Comparison of ENCODE assay signal across 21 cellular contexts in genomic region chr17:19258371-19258770, GRCh38.
"Had no signal": no experiment of that assay in that cellular context is flagged by ENCODE, and none has a peak within 500 bp of the region (broad histone marks: within the 10 kb centered on the region; RNA-seq: fewer than 3 reads in every experiment).

No MANE protein-coding gene starts in this region.

- H3K9me3 ChIP-seq: gastroesophageal sphincter, lower lobe of right lung, mucosa of descending colon, right lobe of liver, thoracic aorta had no signal

- H3K9me3 Mint-ChIP-seq: activated CD4-positive, alpha-beta memory T cell treated with anti-CD3 and anti-CD28 coated beads for 36 hours; activated CD4-positive, alpha-beta T cell treated with anti-CD3 and anti-CD28 coated beads, Interleukin-2, amount 10 ng/mL, durations not matched to agents 24 days and 14 days; activated naive CD4-positive, alpha-beta T cell treated with anti-CD3 and anti-CD28 coated beads, Interleukin-2, amount 10 ng/mL, durations not matched to agents 7 days and 5 days; activated naive CD8-positive, alpha-beta T cell treated with anti-CD3 and anti-CD28 coated beads, Interleukin-2, amount 10 ng/mL, durations not matched to agents 7 days and 5 days; activated T-cell treated with anti-CD3 and anti-CD28 coated beads, Interleukin-2, amount 50 U/mL, for 24 hours; natural killer cell treated with Interleukin-12 subunit alpha and Interleukin-12 subunit beta and Interleukin-15 and Interleukin-18, amount 100 ng/mL, for 72 hours had no signal

- H3K4me1 Mint-ChIP-seq: activated naive CD4-positive, alpha-beta T cell treated with anti-CD3 and anti-CD28 coated beads, Interleukin-2, amount 10 ng/mL, durations not matched to agents 7 days and 5 days; activated naive CD8-positive, alpha-beta T cell treated with anti-CD3 and anti-CD28 coated beads, Interleukin-2, amount 10 ng/mL, durations not matched to agents 7 days and 5 days had no signal

- ATAC-seq: gastroesophageal sphincter; left lobe of liver; lower lobe of right lung; mucosa of descending colon; natural killer cell treated with Interleukin-12 subunit alpha and Interleukin-12 subunit beta and Interleukin-15 and Interleukin-18, amount 100 ng/mL, for 72 hours; right lobe of liver; T-helper 17 cell had no signal

- H3K27ac Mint-ChIP-seq: activated CD4-positive, alpha-beta memory T cell treated with anti-CD3 and anti-CD28 coated beads for 36 hours; activated CD4-positive, alpha-beta T cell treated with anti-CD3 and anti-CD28 coated beads, Interleukin-2, amount 10 ng/mL, durations not matched to agents 24 days and 14 days; activated naive CD4-positive, alpha-beta T cell treated with anti-CD3 and anti-CD28 coated beads, Interleukin-2, amount 10 ng/mL, durations not matched to agents 7 days and 5 days; activated naive CD8-positive, alpha-beta T cell treated with anti-CD3 and anti-CD28 coated beads, Interleukin-2, amount 10 ng/mL, durations not matched to agents 7 days and 5 days; activated T-cell treated with anti-CD3 and anti-CD28 coated beads, Interleukin-2, amount 50 U/mL, for 24 hours; natural killer cell treated with Interleukin-12 subunit alpha and Interleukin-12 subunit beta and Interleukin-15 and Interleukin-18, amount 100 ng/mL, for 72 hours; T-helper 17 cell had no signal

- H3K36me3 Mint-ChIP-seq: activated CD4-positive, alpha-beta memory T cell treated with anti-CD3 and anti-CD28 coated beads for 36 hours; activated naive CD4-positive, alpha-beta T cell treated with anti-CD3 and anti-CD28 coated beads, Interleukin-2, amount 10 ng/mL, durations not matched to agents 7 days and 5 days; activated naive CD8-positive, alpha-beta T cell treated with anti-CD3 and anti-CD28 coated beads, Interleukin-2, amount 10 ng/mL, durations not matched to agents 7 days and 5 days; natural killer cell treated with Interleukin-12 subunit alpha and Interleukin-12 subunit beta and Interleukin-15 and Interleukin-18, amount 100 ng/mL, for 72 hours had no signal

- H3K27ac ChIP-seq: brain microvascular endothelial cell, gastroesophageal sphincter, lower lobe of right lung, right lobe of liver, thoracic aorta had no signal

- H3K27me3 ChIP-seq: brain microvascular endothelial cell, gastroesophageal sphincter, right lobe of liver had no signal

- H3K4me3 Mint-ChIP-seq: activated CD4-positive, alpha-beta memory T cell treated with anti-CD3 and anti-CD28 coated beads for 36 hours; activated CD4-positive, alpha-beta T cell treated with anti-CD3 and anti-CD28 coated beads, Interleukin-2, amount 10 ng/mL, durations not matched to agents 24 days and 14 days; activated naive CD4-positive, alpha-beta T cell treated with anti-CD3 and anti-CD28 coated beads, Interleukin-2, amount 10 ng/mL, durations not matched to agents 7 days and 5 days; activated naive CD8-positive, alpha-beta T cell treated with anti-CD3 and anti-CD28 coated beads, Interleukin-2, amount 10 ng/mL, durations not matched to agents 7 days and 5 days; activated T-cell treated with anti-CD3 and anti-CD28 coated beads, Interleukin-2, amount 50 U/mL, for 24 hours; natural killer cell treated with Interleukin-12 subunit alpha and Interleukin-12 subunit beta and Interleukin-15 and Interleukin-18, amount 100 ng/mL, for 72 hours; T-helper 17 cell had no signal

- H3K4me3 ChIP-seq: gastroesophageal sphincter, lower lobe of right lung, mucosa of descending colon, right lobe of liver, thoracic aorta had no signal

- H3K36me3 ChIP-seq: brain microvascular endothelial cell, gastroesophageal sphincter, lower lobe of right lung, right lobe of liver, thoracic aorta had no signal

- H3K4me1 ChIP-seq: right lobe of liver had no signal

- DNase-seq: activated CD4-positive, alpha-beta memory T cell treated with anti-CD3 and anti-CD28 coated beads for 36 hours; activated CD4-positive, alpha-beta T cell treated with anti-CD3 and anti-CD28 coated beads, Interleukin-2, amount 10 ng/mL, durations not matched to agents 24 days and 14 days; activated CD4-positive, CD25-positive, alpha-beta regulatory T cell treated with anti-CD3 and anti-CD28 coated beads, Interleukin-2, amount 50 U/mL, for 72 hours; activated CD8-positive, alpha-beta memory T cell treated with anti-CD3 and anti-CD28 coated beads, Interleukin-2, amount 50 U/mL, for 48 hours; activated gamma-delta T cell; activated naive CD4-positive, alpha-beta T cell treated with anti-CD3 and anti-CD28 coated beads, Interleukin-2, amount 10 ng/mL, durations not matched to agents 7 days and 5 days; activated naive CD8-positive, alpha-beta T cell treated with anti-CD3 and anti-CD28 coated beads, Interleukin-2, amount 10 ng/mL, durations not matched to agents 7 days and 5 days; activated T-cell treated with anti-CD3 and anti-CD28 coated beads, Interleukin-2, amount 50 U/mL, for 24 hours; brain microvascular endothelial cell; effector CD8-positive, alpha-beta T cell; lower lobe of right lung; mucosa of descending colon; right lobe of liver; stimulated activated CD4-positive, alpha-beta T cell treated with anti-CD3 and anti-CD28 coated beads, Interleukin-2, amount 100 ng/mL, for 48 hours; stimulated activated naive CD4-positive, alpha-beta T cell treated with Interleukin-2 at 50 U/mL for 16 hours; T-helper 17 cell; trophoblast cell had no signal
